ENCODE assay signal across 9 cellular contexts in genomic region chr14:95523051-95523817, GRCh38. TPM values are rescaled to one million over a fixed set of nuclear protein-coding genes. Genes with fewer than 3 reads are reported as not detected.
DNase-seq lines count a peak whose midpoint lies in the region; ATAC-seq and TF ChIP-seq lines count a peak whose summit lies in the region.
"Had no signal": no experiment of that assay in that cellular context is flagged by ENCODE, and none has a peak within 500 bp of the region (broad histone marks: within the 10 kb centered on the region; RNA-seq: fewer than 3 reads in every experiment).

No MANE protein-coding gene starts in this region.

- H3K9me2 ChIP-seq in PC-3 (replicated peaks; ENCODE audit: low read length), result no peaks in the 10 kb centered on the region

- H3K4me3 ChIP-seq in PC-3 (ENCODE audit: low read length), result no peak overlapping the region

- H3K36me3 Mint-ChIP-seq in natural killer cell treated with Interleukin-12 subunit alpha and Interleukin-12 subunit beta and Interleukin-15 and Interleukin-18, amount 100 ng/mL, for 72 hours, result no peaks in the 10 kb centered on the region

- H3K4me2 ChIP-seq in PC-3 (ENCODE audit: low read length), result no peak overlapping the region

- H3F3A ChIP-seq in PC-3 (ENCODE audit: low read length, unreplicated experiment), result no peaks in the 10 kb centered on the region

- H3K27ac Mint-ChIP-seq in natural killer cell treated with Interleukin-12 subunit alpha and Interleukin-12 subunit beta and Interleukin-15 and Interleukin-18, amount 100 ng/mL, for 72 hours, result peak overlapping the region; percentile 94 to 95

- POLR2A ChIA-PET in PC-3 (lab: Charles Lee; ENCODE audit: unreplicated experiment), result no interaction called here

- H3K27ac ChIP-seq in PC-3 (ENCODE audit: low read length), result no peak overlapping the region

- no peaks in the 10 kb centered on the region for H3K9me3 ChIP-seq in PC-3 (ENCODE audit: low read length)

- peaks cover 78 to 80% of the 10 kb centered on the region in 2 donors for H3K4me1 Mint-ChIP-seq in natural killer cell treated with Interleukin-12 subunit alpha and Interleukin-12 subunit beta and Interleukin-15 and Interleukin-18, amount 100 ng/mL, for 72 hours (ENCODE audit: low read depth in 2 of 2)

- TSS peak; percentile 24 for BruUV-seq in PC-3 (replicated peaks; lab: Mats Ljungman, UMichigan)

- peak; percentile 39 for DNase-seq in COLO668 (lab: John Stamatoyannopoulos, UW; ENCODE audit: unreplicated experiment)
- DNase-seq in PC-3, result peak; percentile 32
- DNase-seq in amniotic epithelial cell (ENCODE audit: low read depth), result peak; percentile 94
- peak; percentile 79 for DNase-seq in natural killer cell treated with Interleukin-12 subunit alpha and Interleukin-12 subunit beta and Interleukin-15 and Interleukin-18, amount 100 ng/mL, for 72 hours (ENCODE audit: low spot score)
- no peak for DNase-seq in NCI-H748 (lab: John Stamatoyannopoulos, UW; ENCODE audit: unreplicated experiment)
- DNase-seq in GM19238 (ENCODE audit: insufficient read length, low spot score), result no peak
- no peak for DNase-seq in NCI-H524 treated with DMSO at 0.1 percent for 48 hours (lab: John Stamatoyannopoulos, UW)
- DNase-seq: NCI-H187 had no signal

- intact Hi-C loops in PC-3 (cut with micrococcal nuclease), result no loop called here

- H3K36me3 ChIP-seq in PC-3 (ENCODE audit: low read depth, low read length), result no peaks in the 10 kb centered on the region

- no peak overlapping the region for H3K9ac ChIP-seq in PC-3 (ENCODE audit: low read length)

- no peaks in the 10 kb centered on the region for H3K9me3 Mint-ChIP-seq in natural killer cell treated with Interleukin-12 subunit alpha and Interleukin-12 subunit beta and Interleukin-15 and Interleukin-18, amount 100 ng/mL, for 72 hours

- no peak overlapping the region for H2AFZ ChIP-seq in PC-3 (ENCODE audit: low read length)

- ATAC-seq in PC-3, result no peak
- ATAC-seq in natural killer cell treated with Interleukin-12 subunit alpha and Interleukin-12 subunit beta and Interleukin-15 and Interleukin-18, amount 100 ng/mL, for 72 hours, result peak; percentile 83 to 88
- ATAC-seq in HG02571 (IDR thresholded peaks at IDR 0.05; ENCODE audit: unreplicated experiment), result no peak

- CTCF ChIA-PET in PC-3 (lab: Charles Lee), result no interaction called here

- H3K4me1 ChIP-seq in PC-3 (ENCODE audit: insufficient read depth, low read length), result peaks cover 32% of the 10 kb centered on the region

- H4K20me1 ChIP-seq in PC-3 (ENCODE audit: low read length), result no peaks in the 10 kb centered on the region

- peak overlapping the region; percentile 85 for H3K4me3 Mint-ChIP-seq in natural killer cell treated with Interleukin-12 subunit alpha and Interleukin-12 subunit beta and Interleukin-15 and Interleukin-18, amount 100 ng/mL, for 72 hours

- no peaks in the 10 kb centered on the region for H3K27me3 ChIP-seq in PC-3 (ENCODE audit: low read length)

- TF ChIP-seq CTCF in PC-3 (conservative IDR thresholded peaks at IDR 0.05; ENCODE audit: low read depth, low read length), result no peak

- H3K79me2 ChIP-seq in PC-3 (ENCODE audit: low read length), result no peaks in the 10 kb centered on the region

- H3K27me3 Mint-ChIP-seq in natural killer cell treated with Interleukin-12 subunit alpha and Interleukin-12 subunit beta and Interleukin-15 and Interleukin-18, amount 100 ng/mL, for 72 hours, result no peaks in the 10 kb centered on the region

RNA-seq across cellular contexts. Expression of gene SYNE3, which starts 6.8 kb away (rescaled TPM):
- 1.2 and 3.5 TPM in 2 replicates for total RNA-seq in PC-3 (2014; rRNA removed)
- total RNA-seq in natural killer cell treated with Interleukin-12 subunit alpha and Interleukin-12 subunit beta and Interleukin-15 and Interleukin-18, amount 100 ng/mL, for 72 hours, result 10 to 100 TPM; 46.9 to 62.4 TPM

RNA-seq across cellular contexts. Expression of gene GLRX5, which starts 11.6 kb away (rescaled TPM):
- 60.0 and 64.3 TPM in 2 replicates for total RNA-seq in PC-3 (2014; rRNA removed)
- total RNA-seq in natural killer cell treated with Interleukin-12 subunit alpha and Interleukin-12 subunit beta and Interleukin-15 and Interleukin-18, amount 100 ng/mL, for 72 hours, result 10 to 100 TPM; 35.5 to 36.1 TPM

Comparison
In these comparisons a context has a peak if more than half of its experiments do, and no peak if none do; other contexts are left out.
1. DNase-seq: peak in COLO668 (single experiment), PC-3 (single experiment), amniotic epithelial cell (single experiment) and natural killer cell treated with Interleukin-12 subunit alpha and Interleukin-12 subunit beta and Interleukin-15 and Interleukin-18, amount 100 ng/mL, for 72 hours (single experiment); none in NCI-H748 (single experiment), GM19238 (single experiment) and NCI-H524 treated with DMSO at 0.1 percent for 48 hours (single experiment).
2. ATAC-seq: peak in natural killer cell treated with Interleukin-12 subunit alpha and Interleukin-12 subunit beta and Interleukin-15 and Interleukin-18, amount 100 ng/mL, for 72 hours (2 of 2); none in PC-3 (single experiment) and HG02571 (single experiment).
3. RNA of gene SYNE3, which starts 6.8 kb away (total RNA-seq): 46.9 to 62.4 TPM in natural killer cell treated with Interleukin-12 subunit alpha and Interleukin-12 subunit beta and Interleukin-15 and Interleukin-18, amount 100 ng/mL, for 72 hours; 1.2 to 3.5 TPM in PC-3; every median in the first group is over 10 times any median in the second.